ENCODE assay signal across 1 cellular context in genomic region chr2:88220733-88221132, GRCh38.
TF ChIP-seq lines count a peak whose summit lies in the region.

No MANE protein-coding gene starts in this region.

TF ChIP-seq in HepG2, 621 proteins besides CTCF, POLR2A, EP300 and RAD21 (continued from another document):
- TF ChIP-seq, protein P1, sequence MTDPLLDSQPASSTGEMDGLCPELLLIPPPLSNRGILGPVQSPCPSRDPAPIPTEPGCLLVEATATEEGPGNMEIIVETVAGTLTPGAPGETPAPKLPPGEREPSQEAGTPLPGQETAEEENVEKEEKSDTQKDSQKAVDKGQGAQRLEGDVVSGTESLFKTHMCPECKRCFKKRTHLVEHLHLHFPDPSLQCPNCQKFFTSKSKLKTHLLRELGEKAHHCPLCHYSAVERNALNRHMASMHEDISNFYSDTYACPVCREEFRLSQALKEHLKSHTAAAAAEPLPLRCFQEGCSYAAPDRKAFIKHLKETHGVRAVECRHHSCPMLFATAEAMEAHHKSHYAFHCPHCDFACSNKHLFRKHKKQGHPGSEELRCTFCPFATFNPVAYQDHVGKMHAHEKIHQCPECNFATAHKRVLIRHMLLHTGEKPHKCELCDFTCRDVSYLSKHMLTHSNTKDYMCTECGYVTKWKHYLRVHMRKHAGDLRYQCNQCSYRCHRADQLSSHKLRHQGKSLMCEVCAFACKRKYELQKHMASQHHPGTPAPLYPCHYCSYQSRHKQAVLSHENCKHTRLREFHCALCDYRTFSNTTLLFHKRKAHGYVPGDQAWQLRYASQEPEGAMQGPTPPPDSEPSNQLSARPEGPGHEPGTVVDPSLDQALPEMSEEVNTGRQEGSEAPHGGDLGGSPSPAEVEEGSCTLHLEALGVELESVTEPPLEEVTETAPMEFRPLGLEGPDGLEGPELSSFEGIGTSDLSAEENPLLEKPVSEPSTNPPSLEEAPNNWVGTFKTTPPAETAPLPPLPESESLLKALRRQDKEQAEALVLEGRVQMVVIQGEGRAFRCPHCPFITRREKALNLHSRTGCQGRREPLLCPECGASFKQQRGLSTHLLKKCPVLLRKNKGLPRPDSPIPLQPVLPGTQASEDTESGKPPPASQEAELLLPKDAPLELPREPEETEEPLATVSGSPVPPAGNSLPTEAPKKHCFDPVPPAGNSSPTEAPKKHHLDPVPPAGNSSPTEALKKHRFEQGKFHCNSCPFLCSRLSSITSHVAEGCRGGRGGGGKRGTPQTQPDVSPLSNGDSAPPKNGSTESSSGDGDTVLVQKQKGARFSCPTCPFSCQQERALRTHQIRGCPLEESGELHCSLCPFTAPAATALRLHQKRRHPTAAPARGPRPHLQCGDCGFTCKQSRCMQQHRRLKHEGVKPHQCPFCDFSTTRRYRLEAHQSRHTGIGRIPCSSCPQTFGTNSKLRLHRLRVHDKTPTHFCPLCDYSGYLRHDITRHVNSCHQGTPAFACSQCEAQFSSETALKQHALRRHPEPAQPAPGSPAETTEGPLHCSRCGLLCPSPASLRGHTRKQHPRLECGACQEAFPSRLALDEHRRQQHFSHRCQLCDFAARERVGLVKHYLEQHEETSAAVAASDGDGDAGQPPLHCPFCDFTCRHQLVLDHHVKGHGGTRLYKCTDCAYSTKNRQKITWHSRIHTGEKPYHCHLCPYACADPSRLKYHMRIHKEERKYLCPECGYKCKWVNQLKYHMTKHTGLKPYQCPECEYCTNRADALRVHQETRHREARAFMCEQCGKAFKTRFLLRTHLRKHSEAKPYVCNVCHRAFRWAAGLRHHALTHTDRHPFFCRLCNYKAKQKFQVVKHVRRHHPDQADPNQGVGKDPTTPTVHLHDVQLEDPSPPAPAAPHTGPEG (CRISPR knock-in tag; IDR thresholded peaks at IDR 0.05), result no peak
- no peak for TF ChIP-seq SIX1 (CRISPR knock-in tag; IDR thresholded peaks at IDR 0.05; ENCODE audit: borderline replicate concordance)
- no peak for TF ChIP-seq MAFF (IDR thresholded peaks at IDR 0.05; ENCODE audit: low read depth, low read length)
- no peak for TF ChIP-seq ZNF572 (CRISPR knock-in tag; IDR thresholded peaks at IDR 0.05)
- TF ChIP-seq ZSCAN30 (CRISPR knock-in tag; IDR thresholded peaks at IDR 0.05), result no peak
- TF ChIP-seq SAP130 (CRISPR knock-in tag; IDR thresholded peaks at IDR 0.05; ENCODE audit: low read depth), result no peak
- TF ChIP-seq, protein P2, sequence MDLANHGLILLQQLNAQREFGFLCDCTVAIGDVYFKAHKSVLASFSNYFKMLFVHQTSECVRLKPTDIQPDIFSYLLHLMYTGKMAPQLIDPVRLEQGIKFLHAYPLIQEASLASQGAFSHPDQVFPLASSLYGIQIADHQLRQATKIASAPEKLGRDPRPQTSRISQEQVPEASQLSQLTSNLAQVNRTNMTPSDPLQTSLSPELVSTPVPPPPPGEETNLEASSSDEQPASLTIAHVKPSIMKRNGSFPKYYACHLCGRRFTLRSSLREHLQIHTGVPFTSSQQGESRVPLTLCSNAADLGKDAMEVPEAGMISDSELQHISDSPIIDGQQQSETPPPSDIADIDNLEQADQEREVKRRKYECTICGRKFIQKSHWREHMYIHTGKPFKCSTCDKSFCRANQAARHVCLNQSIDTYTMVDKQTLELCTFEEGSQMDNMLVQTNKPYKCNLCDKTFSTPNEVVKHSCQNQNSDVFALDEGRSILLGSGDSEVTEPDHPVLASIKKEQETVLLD (CRISPR knock-in tag; IDR thresholded peaks at IDR 0.05; ENCODE audit: low read depth), result no peak
- no peak for TF ChIP-seq IRX3 (CRISPR knock-in tag; IDR thresholded peaks at IDR 0.05; ENCODE audit: borderline replicate concordance, low read depth)
- no peak for TF ChIP-seq MIER3 (CRISPR knock-in tag; IDR thresholded peaks at IDR 0.05; ENCODE audit: borderline replicate concordance)
- no peak for TF ChIP-seq TCF12 (IDR thresholded peaks at IDR 0.05)
- no peak for TF ChIP-seq TCF12 (CRISPR knock-in tag; IDR thresholded peaks at IDR 0.05)
- TF ChIP-seq ZBTB8A (CRISPR knock-in tag; IDR thresholded peaks at IDR 0.05; ENCODE audit: borderline replicate concordance, low read depth), result no peak
